In the genomic region with DNA sequence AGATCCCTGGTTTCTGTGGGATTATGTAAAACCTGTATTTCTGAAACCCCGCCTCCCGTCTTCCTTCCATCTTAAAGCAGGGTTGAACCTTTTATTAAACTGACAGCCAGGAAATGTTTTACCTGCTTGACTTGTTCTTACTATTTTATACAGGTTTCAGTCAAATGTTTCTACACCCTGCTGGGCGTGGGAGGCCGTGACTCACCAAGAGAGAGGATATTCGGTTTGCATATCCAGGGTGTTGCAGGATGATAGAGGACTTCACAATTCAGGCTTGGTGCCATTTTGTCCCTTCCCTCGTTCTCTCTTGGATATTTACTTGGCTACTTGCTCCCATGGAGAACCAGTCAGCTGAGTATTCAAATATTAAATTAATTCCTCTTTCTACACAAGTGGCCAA, we compare ENCODE assay signal across 8 cellular contexts.
DNase-seq lines count a peak whose midpoint lies in the region; ATAC-seq and TF ChIP-seq lines count a peak whose summit lies in the region.

No MANE protein-coding gene starts in this region.

- dilution Hi-C loops in mammary epithelial cell (cut with HindIII; ENCODE audit: low sequenced_read_pairs): loop anchor here (5.0 kb wide), 1 partner anchor 40 kb away; no protein-coding TSS in a partner anchor

- BruUV-seq in mammary epithelial cell (replicated peaks; lab: Mats Ljungman, UMichigan): no TSS peak

- DNase-seq in GM20000 (ENCODE audit: low spot score) (peak; percentile 55), mammary epithelial cell (peak; percentile 96), right cardiac atrium (no peak), testis (no peak), cardiac septum (ENCODE audit: low spot score) (no peak)
- DNase-seq in stimulated activated CD4-positive, alpha-beta T cell treated with anti-CD3 and anti-CD28 coated beads, Interleukin-4, amount 100 ng/mL, for 48 hours (ENCODE audit: low read depth in 2 of 2): peak; percentile 60 to 68

- H3K9me3 ChIP-seq in mammary epithelial cell (replicated peaks; ENCODE audit: insufficient read depth, low read length) (no peaks in the 10 kb centered on the region), right cardiac atrium (ENCODE audit: control insufficient read depth, low read length) (no peaks in the 10 kb centered on the region), testis (no peaks in the 10 kb centered on the region)

- H4K20me1 ChIP-seq in mammary epithelial cell (ENCODE audit: insufficient read depth, low read length): no peaks in the 10 kb centered on the region

- ATAC-seq in HG03521 (IDR thresholded peaks at IDR 0.05; ENCODE audit: unreplicated experiment): peak; percentile 40
- ATAC-seq in HG02973 (IDR thresholded peaks at IDR 0.05; ENCODE audit: unreplicated experiment): no peak
- no peak for ATAC-seq in right cardiac atrium

- intact Hi-C loops in mammary epithelial cell (cut with micrococcal nuclease): no loop called here
- intact Hi-C loops in right cardiac atrium (cut with DNase I): no loop called here
- intact Hi-C loops in testis (cut with DNase I; ENCODE audit: low total_unique reads): no loop called here
- intact Hi-C loops in cardiac septum (cut with DNase I): no loop called here

- CTCF ChIA-PET in mammary epithelial cell (lab: Charles Lee; ENCODE audit: low non-redundant PET): no interaction called here

- no peaks in the 10 kb centered on the region for H3K79me2 ChIP-seq in mammary epithelial cell (ENCODE audit: insufficient read depth, low read length)

- peak overlapping the region; percentile 58 for H3K4me2 ChIP-seq in mammary epithelial cell (ENCODE audit: insufficient read depth, low read depth, low read length)

- peaks cover 36% of the 10 kb centered on the region for H3K4me1 ChIP-seq in mammary epithelial cell (ENCODE audit: insufficient read depth, low read length)
- H3K4me1 ChIP-seq in right cardiac atrium (ENCODE audit: control insufficient read depth, insufficient read depth, low read length): no peaks in the 10 kb centered on the region
- no peaks in the 10 kb centered on the region for H3K4me1 ChIP-seq in testis

- in situ Hi-C loops in mammary epithelial cell (cut with MboI; ENCODE audit: low sequenced_read_pairs in 2 of 2): no loop called here

- WGBS in mammary epithelial cell (ENCODE audit: low coverage, missing lambda C conversion rate): 7% methylated on average over 6 of the region's 6 CpGs
- 93% methylated on average over 6 of the region's 6 CpGs for WGBS in right cardiac atrium
- whole genome bisulfite sequencing in testis, 2 donors: 95 to 97% methylated on average over 6 of the region's 6 CpGs

- H3K9ac ChIP-seq in mammary epithelial cell (ENCODE audit: insufficient read depth, low read length): no peak overlapping the region

- H3K27ac ChIP-seq in mammary epithelial cell (ENCODE audit: insufficient read depth, low read depth, low read length): peak overlapping the region; percentile 79
- H3K27ac ChIP-seq in right cardiac atrium (ENCODE audit: low read length): no peak overlapping the region
- no peak overlapping the region for H3K27ac ChIP-seq in testis

- H3K4me3 ChIP-seq in mammary epithelial cell (replicated peaks in 1 of 3; ENCODE audit: insufficient read depth in 1 of 3, low read depth in 2 of 3, low read length in 3 of 3) (no peak overlapping the region), right cardiac atrium (ENCODE audit: low read length) (no peak overlapping the region), testis (no peak overlapping the region)

- no peaks in the 10 kb centered on the region for H3K36me3 ChIP-seq in mammary epithelial cell (ENCODE audit: insufficient read depth, low read length)
- H3K36me3 ChIP-seq in testis (ENCODE audit: low read depth, missing control alignments): no peaks in the 10 kb centered on the region

- TF ChIP-seq CTCF in GM20000 (IDR thresholded peaks at IDR 0.05; ENCODE audit: extremely low read depth, missing control alignments) (no peak), mammary epithelial cell (conservative IDR thresholded peaks at IDR 0.05 in 1 of 2, IDR thresholded peaks at IDR 0.05 in 1 of 2; ENCODE audit: extremely low read depth in 1 of 2, insufficient read depth in 1 of 2, low read depth in 1 of 2, low read length in 2 of 2) (no peak), testis (IDR thresholded peaks at IDR 0.05) (no peak)

- H3K27me3 ChIP-seq in mammary epithelial cell (ENCODE audit: insufficient read depth, low read length): no peaks in the 10 kb centered on the region
- H3K27me3 ChIP-seq in right cardiac atrium (ENCODE audit: control insufficient read depth, insufficient read depth): no peaks in the 10 kb centered on the region
- no peaks in the 10 kb centered on the region for H3K27me3 ChIP-seq in testis

- TF ChIP-seq POLR2A in testis (IDR thresholded peaks at IDR 0.05): no peak

- peak overlapping the region; percentile 10 for H2AFZ ChIP-seq in mammary epithelial cell (ENCODE audit: low read depth, low read length)

Comparison
In these comparisons a context has a peak if more than half of its experiments do, and no peak if none do; other contexts are left out.
1. DNase-seq: peak in GM20000 (single experiment), mammary epithelial cell (single experiment) and stimulated activated CD4-positive, alpha-beta T cell treated with anti-CD3 and anti-CD28 coated beads, Interleukin-4, amount 100 ng/mL, for 48 hours (2 of 2); none in right cardiac atrium (0 of 3), testis (single experiment) and cardiac septum (single experiment).